In genomic region chr17:69168642-69169041, GRCh38 we compare ENCODE assay signal across 3 cellular contexts. TPM values are rescaled to one million over a fixed set of nuclear protein-coding genes. Genes with fewer than 3 reads are reported as not detected.
"Had no signal": no experiment of that assay in that cellular context is flagged by ENCODE, and none has a peak within 500 bp of the region (broad histone marks: within the 10 kb centered on the region; RNA-seq: fewer than 3 reads in every experiment).

No MANE protein-coding gene starts in this region.

RNA-seq across cellular contexts. Expression of gene ABCA6, which starts 26.9 kb away (rescaled TPM):
- total RNA-seq: endodermal cell, foreskin keratinocyte had no signal
- polyA plus RNA-seq: foreskin keratinocyte had no signal

RNA-seq across cellular contexts. Expression of gene ABCA10, which starts 60.0 kb away (rescaled TPM):
- total RNA-seq: endodermal cell had no signal
- polyA plus RNA-seq: hepatocyte had no signal
